Comparison of ENCODE assay signal across 29 cellular contexts in genomic region chr1:17134036-17134435, GRCh38. TPM values are rescaled to one million over a fixed set of nuclear protein-coding genes. Genes with fewer than 3 reads are reported as not detected.
"Had no signal": no experiment of that assay in that cellular context is flagged by ENCODE, and none has a peak within 500 bp of the region (broad histone marks: within the 10 kb centered on the region; RNA-seq: fewer than 3 reads in every experiment).

No MANE protein-coding gene starts in this region.

- H3K4me3 ChIP-seq: ascending aorta, cardiac muscle cell, MG63, Peyer's patch, SJCRH30, SK-N-MC had no signal

- ATAC-seq: Right ventricle myocardium inferior had no signal

- H3K9me3 ChIP-seq: ascending aorta, MG63, Peyer's patch, SJCRH30 had no signal

- DNase-seq: activated CD4-positive, alpha-beta memory T cell treated with anti-CD3 and anti-CD28 coated beads, Interleukin-2, amount 10 ng/mL, durations not matched to agents 7 days and 5 days; activated CD4-positive, alpha-beta T cell treated with anti-CD3 and anti-CD28 coated beads for 1 hour; activated CD4-positive, alpha-beta T cell treated with anti-CD3 and anti-CD28 coated beads for 48 hours; activated CD4-positive, CD25-positive, alpha-beta regulatory T cell; activated gamma-delta T cell; activated naive CD4-positive, alpha-beta T cell treated with Interleukin-2 at 50 U/mL for 16 hours; activated naive CD8-positive, alpha-beta T cell treated with anti-CD3 and anti-CD28 coated beads, Interleukin-2, amount 10 ng/mL, durations not matched to agents 7 days and 5 days; activated T-cell treated with anti-CD3 and anti-CD28 coated beads, Interleukin-2, amount 50 U/mL, for 24 hours; amygdala; Kasumi-1; MG63; NCI-H1048; NCI-H1105 treated with DMSO at 0.1 percent for 48 hours; NCI-H1436; NCI-H1694; NCI-H1930; NCI-H2081 treated with DMSO at 0.1 percent for 48 hours; NCI-H510A; Peyer's patch; RPMI8226; SJCRH30; T1000; WERI-Rb-1 had no signal

- H3K36me3 ChIP-seq: ascending aorta, cardiac muscle cell, MG63, Peyer's patch, SJCRH30, WERI-Rb-1 had no signal

- H3K27ac ChIP-seq: ascending aorta, cardiac muscle cell, Peyer's patch, SJCRH30, SK-N-MC, WERI-Rb-1 had no signal

- H3K4me1 ChIP-seq: Peyer's patch had no signal

RNA-seq across cellular contexts. Expression of gene PADI2, which starts 14.8 kb away (rescaled TPM):
- total RNA-seq: activated CD4-positive, alpha-beta memory T cell treated with anti-CD3 and anti-CD28 coated beads, Interleukin-2, amount 10 ng/mL, durations not matched to agents 7 days and 5 days; activated CD8-positive, alpha-beta memory T cell treated with anti-CD3 and anti-CD28 coated beads for 36 hours; T-helper 1 cell treated with Interleukin-12 subunit alpha and Interleukin-12 subunit beta and Interleukin-4 antibody, amounts not matched to agents 30 ng/mL and 1 ng/mL, for 36 hours had no signal
